ENCODE assay signal across 22 cellular contexts in the genomic region with DNA sequence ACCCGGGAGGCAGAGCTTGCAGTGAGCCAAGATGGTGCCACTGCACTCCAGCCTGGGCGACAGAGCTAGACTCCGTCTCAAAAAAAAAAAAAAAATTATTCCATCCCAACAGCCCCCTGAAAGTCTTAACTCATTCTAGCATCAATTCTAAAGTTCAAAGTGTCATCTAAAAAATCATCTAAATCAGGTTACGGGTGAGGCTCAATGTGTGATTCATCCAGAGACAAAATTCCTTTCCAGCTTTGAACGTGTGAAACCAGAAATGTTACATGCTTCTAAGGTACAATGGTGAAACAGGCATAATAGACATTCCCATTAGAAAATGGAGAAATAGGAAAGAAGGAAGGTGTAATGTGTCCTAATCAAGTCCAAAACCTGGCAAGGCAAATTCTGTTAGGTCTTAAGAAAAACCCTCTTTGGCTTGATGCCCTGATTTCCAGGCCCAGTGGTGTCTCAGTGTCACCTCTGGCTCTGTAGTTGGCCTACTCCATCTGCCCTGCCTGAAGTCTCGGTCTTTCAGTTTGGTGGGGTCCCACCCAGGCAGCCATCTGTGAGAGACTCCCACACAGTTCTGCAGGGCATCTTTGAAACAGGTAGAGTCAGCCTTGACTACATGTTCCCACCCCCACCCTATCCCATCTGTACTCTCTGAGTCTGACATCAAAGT. TPM values are rescaled to one million over a fixed set of nuclear protein-coding genes. Genes with fewer than 3 reads are reported as not detected.
DNase-seq lines count a peak whose midpoint lies in the region; ATAC-seq, FAIRE-seq and TF ChIP-seq lines count a peak whose summit lies in the region.
"Had no signal": no experiment of that assay in that cellular context is flagged by ENCODE, and none has a peak within 500 bp of the region (broad histone marks: within the 10 kb centered on the region; RNA-seq: fewer than 3 reads in every experiment).

No MANE protein-coding gene starts in this region.

- no peak overlapping the region for H4K91ac ChIP-seq in trophoblast cell (ENCODE audit: low read depth, low read length)

- peaks cover 32% of the 10 kb centered on the region for H3K4me1 Mint-ChIP-seq in T-helper 2 cell treated with Interferon-gamma antibody and Interleukin-4, amounts not matched to agents 5 μg/mL and 100 μg/mL, for 36 hours (ENCODE audit: low read depth)

- no peak overlapping the region for H2BK5ac ChIP-seq in trophoblast cell (ENCODE audit: low read depth, low read length, poor library complexity)

- peak overlapping the region; percentile 27 for H3K27ac Mint-ChIP-seq in T-helper 2 cell treated with Interferon-gamma antibody and Interleukin-4, amounts not matched to agents 5 μg/mL and 100 μg/mL, for 36 hours

- intact Hi-C loops in K562 (cut with micrococcal nuclease): no loop called here

- TF ChIP-seq CTCF in K562 (IDR thresholded peaks at IDR 0.05 in 2 of 3, conservative IDR thresholded peaks at IDR 0.05 in 1 of 3; ENCODE audit: insufficient read depth in 2 of 3, low read depth in 1 of 3, low read length in 3 of 3): no peak

- peaks cover 64% of the 10 kb centered on the region for H4K20me1 ChIP-seq in K562 (replicated peaks; ENCODE audit: control insufficient read depth, insufficient read depth, low read length)

- no peak overlapping the region for H2BK12ac ChIP-seq in trophoblast cell (ENCODE audit: low read length)

- no peak for DNase-seq in T-helper 2 cell treated with Interferon-gamma antibody and Interleukin-4, amounts not matched to agents 5 μg/mL and 100 μg/mL, for 36 hours (ENCODE audit: low spot score)
- DNase-seq in T-helper 2 cell (no peak), NAMALWA (ENCODE audit: low spot score) (peak; percentile 46), K562 (ENCODE audit: extremely low read depth in 1 of 4, low spot score in 3 of 4) (peak in 1 of 4 experiments; percentile 37), trophoblast cell (peak; percentile 51 to 93), NK-92 (lab: John Stamatoyannopoulos, UW; ENCODE audit: unreplicated experiment) (no peak), OCI-M2 (lab: John Stamatoyannopoulos, UW; ENCODE audit: unreplicated experiment) (no peak)
- DNase-seq: activated CD4-positive, alpha-beta T cell treated with anti-CD3 and anti-CD28 coated beads, Interleukin-2, amount 50 U/mL, for 1 hour; activated effector memory CD4-positive, alpha-beta T cell treated with anti-CD3 and anti-CD28 coated beads, Interleukin-2, amount 50 U/mL, for 16 hours; cortex of kidney; endodermal cell; kidney glomerular epithelial cell; MM.1S; NCI-H1436; NCI-H526 treated with DMSO at 0.1 percent for 48 hours; retina; SIG-M5; stimulated activated CD4-positive, alpha-beta T cell treated with anti-CD3 and anti-CD28 coated beads, Interleukin-4, amount 100 ng/mL, for 24 hours; T-helper 1 cell; upper lobe of right lung had no signal

- H3K9me3 ChIP-seq in K562 (replicated peaks; ENCODE audit: control insufficient read depth, insufficient read depth, low read depth, low read length) (no peaks in the 10 kb centered on the region), trophoblast cell (ENCODE audit: insufficient read depth, low read depth, low read length) (no peaks in the 10 kb centered on the region)
- H3K9me3 ChIP-seq: upper lobe of right lung had no signal

- no peak overlapping the region for H2AK5ac ChIP-seq in trophoblast cell (ENCODE audit: low read length)

- no peaks in the 10 kb centered on the region for H3K27me3 Mint-ChIP-seq in T-helper 2 cell treated with Interferon-gamma antibody and Interleukin-4, amounts not matched to agents 5 μg/mL and 100 μg/mL, for 36 hours (ENCODE audit: low read depth)

- ATAC-seq in K562 (peak; percentile 23), GM21447 (IDR thresholded peaks at IDR 0.05; ENCODE audit: unreplicated experiment) (no peak)
- ATAC-seq: upper lobe of right lung had no signal

- H3K27ac ChIP-seq in K562 (ENCODE audit: extremely low read depth, low read depth, low read length) (no peak overlapping the region), trophoblast cell (ENCODE audit: low read depth, low read length) (no peak overlapping the region)
- H3K27ac ChIP-seq: cardiac muscle cell, upper lobe of right lung had no signal

- H4K8ac ChIP-seq in trophoblast cell (ENCODE audit: low read depth, low read length): no peak overlapping the region

- no peak overlapping the region for H3K4me3 Mint-ChIP-seq in T-helper 2 cell treated with Interferon-gamma antibody and Interleukin-4, amounts not matched to agents 5 μg/mL and 100 μg/mL, for 36 hours
- H3K4me3 Mint-ChIP-seq: endodermal cell had no signal

- H3K14ac ChIP-seq in trophoblast cell (ENCODE audit: low read length): no peak overlapping the region

- H3K4me1 ChIP-seq in K562 (replicated peaks in 1 of 2; ENCODE audit: control insufficient read depth in 2 of 2, insufficient read depth in 2 of 2, low read length in 2 of 2) (peaks cover 3 to 32% of the 10 kb centered on the region in 2 experiments; a peak in 3 of 5 replicates), trophoblast cell (ENCODE audit: control insufficient read depth in 1 of 2, insufficient read depth in 2 of 2, low read length in 2 of 2) (peaks cover 2 to 5% of the 10 kb centered on the region in 2 experiments)

- no peak overlapping the region for H3K23ac ChIP-seq in trophoblast cell (ENCODE audit: low read length)

- no TSS peak for BruUV-seq in K562 (replicated peaks; lab: Mats Ljungman, UMichigan)

- H3K9ac ChIP-seq in K562 (ENCODE audit: insufficient read depth in 1 of 2, low read depth in 2 of 2, low read length in 2 of 2) (no peak overlapping the region), trophoblast cell (ENCODE audit: low read length) (no peak overlapping the region)

- H3K9me1 ChIP-seq in K562 (ENCODE audit: control insufficient read depth, insufficient read depth, low read length): peaks cover 11% of the 10 kb centered on the region

- H3K4me3 ChIP-seq in K562 (no peak overlapping the region), trophoblast cell (ENCODE audit: low read depth, low read length) (no peak overlapping the region)
- H3K4me3 ChIP-seq: cardiac muscle cell, upper lobe of right lung had no signal

- no peak overlapping the region for H2BK120ac ChIP-seq in trophoblast cell (ENCODE audit: insufficient read depth, low read length, poor library complexity)

- no peak for FAIRE-seq in K562 (lab: Jason Lieb, UNC)

- peak overlapping the region; percentile 15 for H3K4me2 ChIP-seq in K562 (ENCODE audit: insufficient read depth, low read length)
- H3K4me2 ChIP-seq in trophoblast cell (ENCODE audit: low read length): no peak overlapping the region

- no peak overlapping the region for H3K18ac ChIP-seq in trophoblast cell (ENCODE audit: low read length)

- in situ Hi-C loops in K562 (cut with MboI): no loop called here

- peaks cover 42% of the 10 kb centered on the region for H3K36me3 Mint-ChIP-seq in T-helper 2 cell treated with Interferon-gamma antibody and Interleukin-4, amounts not matched to agents 5 μg/mL and 100 μg/mL, for 36 hours (ENCODE audit: low read depth)

- CTCF ChIA-PET in K562 (lab: Yijun Ruan, JAX; ENCODE audit: low intra/inter-chr PET ratio): no interaction called here

- TF ChIP-seq RAD21 in K562 (CRISPR knock-in tag; conservative IDR thresholded peaks at IDR 0.05 in 1 of 2, IDR thresholded peaks at IDR 0.05 in 1 of 2): no peak

- H3K79me2 ChIP-seq in K562 (ENCODE audit: control insufficient read depth, insufficient read depth, low read length): peaks cover 100% of the 10 kb centered on the region
- peaks cover 4% of the 10 kb centered on the region for H3K79me2 ChIP-seq in trophoblast cell (ENCODE audit: control insufficient read depth, insufficient read depth, low read length, poor library complexity)

- H3K36me3 ChIP-seq in K562 (ENCODE audit: control insufficient read depth, insufficient read depth, low read length) (peaks cover 100% of the 10 kb centered on the region), trophoblast cell (ENCODE audit: control insufficient read depth in 1 of 2, insufficient read depth in 2 of 2, low read length in 2 of 2) (no peaks in the 10 kb centered on the region)

- H2AFZ ChIP-seq in K562 (ENCODE audit: low read depth, low read length): no peak overlapping the region
- H2AFZ ChIP-seq in trophoblast cell (ENCODE audit: insufficient read depth, low read length, poor library complexity): no peak overlapping the region

- TF ChIP-seq EP300 in K562 (IDR thresholded peaks at IDR 0.05; ENCODE audit: low read length): no peak

- 73% methylated on average over 6 of the region's 6 CpGs for WGBS in K562 (ENCODE audit: insufficient coverage, low coverage, missing lambda C conversion rate)
- whole genome bisulfite sequencing in trophoblast cell (ENCODE audit: extremely low coverage, insufficient coverage, insufficient read length): no CpG with 5 or more reads among the region's 6 CpGs

- no peak overlapping the region for H4K12ac ChIP-seq in trophoblast cell (ENCODE audit: low read depth, low read length)

- no peaks in the 10 kb centered on the region for H3K9me3 Mint-ChIP-seq in T-helper 2 cell treated with Interferon-gamma antibody and Interleukin-4, amounts not matched to agents 5 μg/mL and 100 μg/mL, for 36 hours
- H3K9me3 Mint-ChIP-seq: endodermal cell had no signal

- no peaks in the 10 kb centered on the region for H3K27me3 ChIP-seq in K562 (ENCODE audit: control insufficient read depth in 2 of 2, insufficient read depth in 2 of 2, low read length in 2 of 2)
- no peaks in the 10 kb centered on the region for H3K27me3 ChIP-seq in trophoblast cell (ENCODE audit: insufficient read depth, low read length)
- H3K27me3 ChIP-seq: cardiac muscle cell, upper lobe of right lung had no signal

- no peak overlapping the region for H3K4ac ChIP-seq in trophoblast cell (ENCODE audit: low read depth, low read length)

- POLR2A ChIA-PET in K562 (lab: Yijun Ruan, JAX): interaction anchor here (0.7 to 9.3 kb wide), 11 partner anchors 8 to 416 kb away, joined by 3 to 103 read pairs (median 4); a partner anchor contains a TSS

- H3K79me1 ChIP-seq in trophoblast cell (ENCODE audit: low read length): peaks cover 7% of the 10 kb centered on the region

- peak; percentile 75 for TF ChIP-seq POLR2A in K562 (conservative IDR thresholded peaks at IDR 0.05)

RNA-seq across cellular contexts. Expression of a gene that starts 43.5 kb away (rescaled TPM):
- 2.3 and 3.3 TPM in 2 replicates for total RNA-seq in K562 (2011; cell fraction: chromatin; rRNA removed; ENCODE audit: low replicate concordance)
- 1.3 and 2.2 TPM in 2 replicates for total RNA-seq in K562 (2011; cell fraction: nucleolus; rRNA removed)
- total RNA-seq in K562 (2011; cell fraction: nucleoplasm; rRNA removed): 2.1 and 3.3 TPM in 2 replicates
- total RNA-seq in K562 (2014; rRNA removed): 0.14 and 0.73 TPM in 2 replicates
- 0.76 and 1.1 TPM in 2 replicates for total RNA-seq in K562 (2014; rRNA removed; fragmentation: Illumina TruSeq; extraction: Trizol)
- total RNA-seq in K562 (2015; rRNA removed; fragmentation: Illumina TruSeq; extraction: Trizol): 1.2 and 1.3 TPM in 2 replicates
- total RNA-seq in K562 (2021): 0.58 and 0.98 TPM in 2 replicates
- 0.54 and 1.1 TPM in 2 replicates for polyA plus RNA-seq in K562 (2011; rRNA removed)
- 0.66 and 0.88 TPM in 2 replicates for polyA plus RNA-seq in K562 (2011; cell fraction: cytosol; rRNA removed)
- polyA plus RNA-seq in K562 (2011; cell fraction: nucleus; rRNA removed): 0.65 and 0.95 TPM in 2 replicates
- 1.8 and 2.4 TPM in 2 replicates for polyA plus RNA-seq in K562 (2012)
- 0.78 and 0.89 TPM in 2 replicates for polyA plus RNA-seq in K562 (2014; fragmentation: Illumina TruSeq; extraction: Trizol)
- polyA plus RNA-seq in K562 (2014; fragmentation: Nextera tagmentation; extraction: Ambion mirVana): under 1 TPM; 0.17 to 0.31 TPM
- polyA plus RNA-seq in K562 (2014; rRNA removed): 0.84 and 1.2 TPM in 2 replicates
- 1.3 and 1.7 TPM in 2 replicates for polyA minus RNA-seq in K562 (2011; rRNA and poly(A)+ RNA removed)
- 0.95 TPM in 1 of 2 replicates, not detected in the other for polyA minus RNA-seq in K562 (2011; cell fraction: cytosol; rRNA and poly(A)+ RNA removed)
- 0.44 and 0.94 TPM in 2 replicates for polyA minus RNA-seq in K562 (2011; cell fraction: nucleus; rRNA and poly(A)+ RNA removed)
- polyA plus RNA-seq in trophoblast cell (2013): 1.7 and 1.8 TPM in 2 replicates

Comparison
In these comparisons a context has a peak if more than half of its experiments do, and no peak if none do; other contexts are left out.
1. DNase-seq: peak in NAMALWA (single experiment) and trophoblast cell (2 of 2); none in T-helper 2 cell treated with Interferon-gamma antibody and Interleukin-4, amounts not matched to agents 5 μg/mL and 100 μg/mL, for 36 hours (single experiment), T-helper 2 cell (0 of 5), NK-92 (single experiment) and OCI-M2 (single experiment).